22 cellular contexts compared by ENCODE assay signal in genomic region chr1:235860829-235861228, GRCh38. TPM values are rescaled to one million over a fixed set of nuclear protein-coding genes. Genes with fewer than 3 reads are reported as not detected.
DNase-seq lines count a peak whose midpoint lies in the region; ATAC-seq, FAIRE-seq and TF ChIP-seq lines count a peak whose summit lies in the region.
"Had no signal": no experiment of that assay in that cellular context is flagged by ENCODE, and none has a peak within 500 bp of the region (broad histone marks: within the 10 kb centered on the region; RNA-seq: fewer than 3 reads in every experiment).

No MANE protein-coding gene starts in this region.

- no peak overlapping the region for H3K27ac ChIP-seq in A549
- no peak overlapping the region for H3K27ac ChIP-seq in HEK293 (ENCODE audit: extremely low read depth, low read depth, low read length)
- H3K27ac ChIP-seq in Panc1 (ENCODE audit: low read length), result peak overlapping the region; percentile 89; the same call in 1 of the 2 replicates
- H3K27ac ChIP-seq: 22Rv1, BLaER1, C4-2B, GM23248 had no signal

- intact Hi-C loops in Panc1 (cut with micrococcal nuclease; ENCODE audit: unreplicated experiment), result no loop called here

- no peaks in the 10 kb centered on the region for H3K9me3 ChIP-seq in A549
- no peaks in the 10 kb centered on the region for H3K9me3 ChIP-seq in HEK293 (ENCODE audit: control insufficient read depth, insufficient read depth, low read depth, low read length)
- no peaks in the 10 kb centered on the region for H3K9me3 ChIP-seq in Panc1 (ENCODE audit: control insufficient read depth, insufficient read depth, low read depth, low read length)
- H3K9me3 ChIP-seq: BLaER1 had no signal

- TF ChIP-seq POLR2A in A549 (IDR thresholded peaks at IDR 0.05; ENCODE audit: low read length), result no peak

- in situ Hi-C loops in Panc1 (cut with HindIII; ENCODE audit: low pct_unique_long_range_greater_than_20kb, low sequenced_read_pairs), result no loop called here

- H3K4me3 ChIP-seq in A549, result no peak overlapping the region
- no peak overlapping the region for H3K4me3 ChIP-seq in HEK293 (ENCODE audit: low read depth, low read length)
- H3K4me3 ChIP-seq in Panc1 (ENCODE audit: low read depth in 2 of 2, low read length in 2 of 2), result no peak overlapping the region
- H3K4me3 ChIP-seq: BLaER1, GM12878, GM23248 had no signal

- CTCF ChIA-PET in A549 (lab: Yijun Ruan, JAX), result interaction anchor here (1.4 kb wide), 1 partner anchor 111 kb away, joined by 6 read pairs; no protein-coding TSS in a partner anchor
- CTCF ChIA-PET in HEK293 (lab: Yijun Ruan, JAX), result interaction anchor here (0.6 to 1.7 kb wide), 4 partner anchors 14 to 1008 kb away, joined by 4 to 9 read pairs (median 5); no protein-coding TSS in a partner anchor
- CTCF ChIA-PET in Panc1 (lab: Charles Lee), result interaction anchor here (0.6 kb wide), 1 partner anchor 11 kb away, joined by 5 read pairs; no protein-coding TSS in a partner anchor

- BruUV-seq in Panc1 (replicated peaks; lab: Mats Ljungman, UMichigan), result no TSS peak

- FAIRE-seq in A549 (lab: Jason Lieb, UNC) (peak; percentile 18), islet of Langerhans (lab: Jason Lieb, UNC) (peak; percentile 13)
- FAIRE-seq: GM12878, H1 had no signal

- TF ChIP-seq CTCF in A549 (IDR thresholded peaks at IDR 0.05) (no peak), HEK293 (tag by site-specific recombination; IDR thresholded peaks at IDR 0.05) (no peak), Panc1 (IDR thresholded peaks at IDR 0.05) (no peak), GM20000 (IDR thresholded peaks at IDR 0.05; ENCODE audit: extremely low read depth, missing control alignments) (no peak)

- ATAC-seq in A549 (no peak), Panc1 (no peak), GM18511 (IDR thresholded peaks at IDR 0.05; ENCODE audit: unreplicated experiment) (no peak)
- ATAC-seq: CD8-positive, alpha-beta T cell; GM12878 had no signal

- no peak for TF ChIP-seq EP300 in A549 (IDR thresholded peaks at IDR 0.05)

- H3K27me3 ChIP-seq in Panc1 (ENCODE audit: control insufficient read depth, insufficient read depth, low read length), result no peaks in the 10 kb centered on the region
- H3K27me3 ChIP-seq: BLaER1 had no signal

- H3K4me1 ChIP-seq in A549 (peaks cover 15% of the 10 kb centered on the region; the same call in 2 of the 3 replicates), HEK293 (ENCODE audit: control insufficient read depth, insufficient read depth, low read length) (peaks cover 6% of the 10 kb centered on the region; the same call in 1 of the 2 replicates), Panc1 (ENCODE audit: control insufficient read depth, insufficient read depth, low read length) (peaks cover 63% of the 10 kb centered on the region)

- H3K4me2 ChIP-seq in A549, result no peak overlapping the region
- H3K4me2 ChIP-seq: BLaER1 had no signal

- no peak for TF ChIP-seq RAD21 in A549 (conservative IDR thresholded peaks at IDR 0.05 in 1 of 2, IDR thresholded peaks at IDR 0.05 in 1 of 2)

- H3K36me3 ChIP-seq in HEK293 (ENCODE audit: control insufficient read depth in 2 of 2, insufficient read depth in 1 of 2, low read length in 2 of 2) (no peaks in the 10 kb centered on the region), Panc1 (ENCODE audit: control insufficient read depth, insufficient read depth, low read length) (no peaks in the 10 kb centered on the region)
- H3K36me3 ChIP-seq: BLaER1 had no signal

- WGBS in A549 (ENCODE audit: missing lambda C conversion rate), result 50% methylated on average over 1 of the region's 1 CpG

- POLR2A ChIA-PET in A549 (lab: Yijun Ruan, JAX) (no interaction called here), HEK293 (lab: Yijun Ruan, JAX) (no interaction called here), Panc1 (lab: Charles Lee) (no interaction called here)

- DNase-seq in A549 (ENCODE audit: low read depth in 1 of 2, low spot score in 1 of 2) (no peak), Panc1 (ENCODE audit: low read depth, low spot score) (no peak), NCI-H748 (lab: John Stamatoyannopoulos, UW; ENCODE audit: unreplicated experiment) (no peak), NCI-H1694 treated with DMSO at 0.1 percent for 48 hours (lab: John Stamatoyannopoulos, UW) (no peak), GM20000 (ENCODE audit: low spot score) (no peak)
- DNase-seq: CD4-positive, CD25-positive, alpha-beta regulatory T cell; CD8-positive, alpha-beta T cell; DMS 273 treated with DMSO at 0.1 percent for 48 hours; DMS79; EL; GDM1; GM23248; H7; HCEC 1CT had no signal

TF ChIP-seq in A549, 52 proteins besides CTCF, POLR2A, EP300 and RAD21 (continues in another document):
- TF ChIP-seq RFX5 (IDR thresholded peaks at IDR 0.05) (no peak), ESRRA (IDR thresholded peaks at IDR 0.05; ENCODE audit: borderline replicate concordance, low read length) (no peak), BHLHE40 (IDR thresholded peaks at IDR 0.05; ENCODE audit: low read depth, low read length) (no peak), MAZ (IDR thresholded peaks at IDR 0.05; ENCODE audit: borderline replicate concordance, low read depth, low read length) (no peak), FOSL2 (IDR thresholded peaks at IDR 0.05) (no peak), FOSL2 (CRISPR knock-in tag; IDR thresholded peaks at IDR 0.05) (no peak), RNF2 (IDR thresholded peaks at IDR 0.05; ENCODE audit: borderline replicate concordance, low read depth) (no peak), NR3C1 (IDR thresholded peaks at IDR 0.05) (no peak), ZC3H11A (IDR thresholded peaks at IDR 0.05) (no peak), ELK1 (IDR thresholded peaks at IDR 0.05; ENCODE audit: low read depth, low read length) (no peak), ZFP36 (IDR thresholded peaks at IDR 0.05; ENCODE audit: borderline replicate concordance, partially characterized antibody) (no peak), ZSCAN20 (CRISPR knock-in tag; IDR thresholded peaks at IDR 0.05) (no peak), USF2 (IDR thresholded peaks at IDR 0.05) (no peak), KDM1A (IDR thresholded peaks at IDR 0.05; ENCODE audit: low read depth) (no peak)

TF ChIP-seq in HEK293, 187 proteins besides CTCF, POLR2A, EP300 and RAD21 (continues in another document):
- TF ChIP-seq SP2 (tag by site-specific recombination; IDR thresholded peaks at IDR 0.05) (no peak), SP7 (tag by site-specific recombination; IDR thresholded peaks at IDR 0.05) (peak; percentile 55; the same call in 1 of the 2 replicates), SP3 (tag by site-specific recombination; IDR thresholded peaks at IDR 0.05) (no peak), ZNF518A (tag by site-specific recombination; conservative IDR thresholded peaks at IDR 0.05; ENCODE audit: low read depth) (no peak), ZNF10 (tag by site-specific recombination; IDR thresholded peaks at IDR 0.05) (no peak), PRDM1 (tag by site-specific recombination; IDR thresholded peaks at IDR 0.05) (no peak), PRDM6 (tag by site-specific recombination; IDR thresholded peaks at IDR 0.05) (peak; percentile 66)

RNA-seq across cellular contexts. Expression of gene LYST, which starts 5.9 kb away (rescaled TPM):
- 9.4 and 10.9 TPM in 2 replicates for polyA plus RNA-seq in A549 (2011; rRNA removed)
- polyA plus RNA-seq in A549 (2012; cell fraction: cytosol; rRNA removed), result 1.6 and 1.7 TPM in 2 replicates
- 2.0 and 3.2 TPM in 2 replicates for polyA plus RNA-seq in A549 (2012; cell fraction: nucleus; rRNA removed)
- polyA plus RNA-seq in A549 (2017; fragmentation: RNase III; extraction: RNeasy Plus Mini Kit Qiagen cat#74134 plus additional on column Dnase treatment), result 2.0 to 2.5 TPM (median 2.2 TPM) in 3 replicates
- polyA minus RNA-seq in A549 (2011; rRNA and poly(A)+ RNA removed), result 12.9 and 15.1 TPM in 2 replicates
- total RNA-seq in Panc1 (2021; ENCODE audit: unreplicated experiment), result 75.2 TPM
- 19.4 TPM for polyA plus RNA-seq in Panc1 (2012; ENCODE audit: insufficient read length)
